8 cellular contexts compared by ENCODE assay signal in the genomic region with DNA sequence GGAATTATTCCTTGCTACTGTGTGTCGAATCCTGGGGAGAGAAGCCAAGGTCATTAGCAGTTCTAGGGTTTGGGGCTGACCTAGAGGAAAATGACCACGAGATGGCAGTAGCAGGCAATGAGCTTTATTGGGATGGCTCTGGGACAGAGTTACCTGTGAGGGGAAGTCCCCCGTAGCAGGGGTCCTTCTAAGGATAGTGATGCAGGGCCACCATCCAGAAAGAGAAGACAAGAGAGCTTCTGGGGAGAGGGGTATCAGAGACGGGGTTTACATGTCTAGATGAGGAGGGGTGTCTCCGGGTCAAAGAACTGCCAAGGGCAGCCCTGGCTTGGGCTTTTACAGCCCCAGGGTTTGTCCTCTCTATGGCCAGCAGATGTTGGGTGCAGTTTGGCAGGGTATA. TPM values are rescaled to one million over a fixed set of nuclear protein-coding genes. Genes with fewer than 3 reads are reported as not detected.
DNase-seq lines count a peak whose midpoint lies in the region; ATAC-seq, FAIRE-seq and TF ChIP-seq lines count a peak whose summit lies in the region.

No MANE protein-coding gene starts in this region.

- no peaks in the 10 kb centered on the region for H3K27me3 ChIP-seq in pancreas

- H3K27ac ChIP-seq in pancreas, result no peak overlapping the region

- H3K9me3 ChIP-seq in pancreas, result no peaks in the 10 kb centered on the region

- no peaks in the 10 kb centered on the region for H3K4me1 ChIP-seq in pancreas

- peak; percentile 35 to 67 (median 61) for TF ChIP-seq CTCF in pancreas (IDR thresholded peaks at IDR 0.05)

- H3K9me3 Mint-ChIP-seq in activated T-cell treated with anti-CD3 and anti-CD28 coated beads, Interleukin-2, amount 50 U/mL, for 4 hours, result no peaks in the 10 kb centered on the region

- no peak for FAIRE-seq in pancreas (lab: Jason Lieb, UNC)

- H3K4me3 Mint-ChIP-seq in activated T-cell treated with anti-CD3 and anti-CD28 coated beads, Interleukin-2, amount 50 U/mL, for 4 hours, result no peak overlapping the region

- H3K36me3 ChIP-seq in pancreas, result no peaks in the 10 kb centered on the region

- no peaks in the 10 kb centered on the region for H3K27me3 Mint-ChIP-seq in activated T-cell treated with anti-CD3 and anti-CD28 coated beads, Interleukin-2, amount 50 U/mL, for 4 hours (ENCODE audit: low read depth)

- no peak overlapping the region for H3K4me3 ChIP-seq in pancreas

- DNase-seq in C1 segment of cervical spinal cord (lab: John Stamatoyannopoulos, UW) (peak in 10 of 14 donors; percentile 8 to 43 (median 22)), HCEC 1CT (peak; percentile 39), NCI-H524 (lab: John Stamatoyannopoulos, UW) (peak; percentile 58 to 78), germinal center (ENCODE audit: low spot score) (peak; percentile 72), pancreas (peak in 3 of 6 donors; percentile 49 to 74 (median 56))
- peak; percentile 31 for DNase-seq in activated T-cell treated with anti-CD3 and anti-CD28 coated beads, Interleukin-2, amount 50 U/mL, for 4 hours

- 19 to 22% methylated on average over 5 of the region's 5 CpGs for WGBS in pancreas, 2 donors

- peaks cover 29% of the 10 kb centered on the region for H3K4me1 Mint-ChIP-seq in activated T-cell treated with anti-CD3 and anti-CD28 coated beads, Interleukin-2, amount 50 U/mL, for 4 hours (ENCODE audit: low read depth)

- ATAC-seq in activated T-cell treated with anti-CD3 and anti-CD28 coated beads, Interleukin-2, amount 50 U/mL, for 4 hours, result peak; percentile 29 to 48
- ATAC-seq in pancreas (peak; percentile 85 to 94 (median 92)), GM21381 (IDR thresholded peaks at IDR 0.05; ENCODE audit: unreplicated experiment) (no peak), HG03039 (IDR thresholded peaks at IDR 0.05; ENCODE audit: unreplicated experiment) (no peak)

- intact Hi-C loops in pancreas (cut with DNase I), result loop anchor here in 2 of 3 donors (2.0 to 5.0 kb wide), 2 partner anchors 58 to 61 kb away; no protein-coding TSS in a partner anchor

- no peaks in the 10 kb centered on the region for H3K36me3 Mint-ChIP-seq in activated T-cell treated with anti-CD3 and anti-CD28 coated beads, Interleukin-2, amount 50 U/mL, for 4 hours (ENCODE audit: insufficient read depth)

RNA-seq across cellular contexts. Expression of a gene that starts 6.4 kb away (rescaled TPM):
- not detected for total RNA-seq in activated T-cell treated with anti-CD3 and anti-CD28 coated beads, Interleukin-2, amount 50 U/mL, for 4 hours
- total RNA-seq in pancreas, result 10 to 100 TPM; 20.7 to 34.4 (median 32.9) TPM
- 10 to 100 TPM; 27.0 to 36.1 TPM for polyA plus RNA-seq in pancreas

RNA-seq across cellular contexts. Expression of a gene that starts 11.6 kb away (rescaled TPM):
- 100 to 1,000 TPM; 261 to 278 (median 263) TPM for total RNA-seq in activated T-cell treated with anti-CD3 and anti-CD28 coated beads, Interleukin-2, amount 50 U/mL, for 4 hours
- total RNA-seq in pancreas, result 10 to 100 TPM; 21.8 to 41.8 (median 30.6) TPM
- polyA plus RNA-seq in pancreas, result 10 to 100 TPM; 73.1 to 93.1 TPM

RNA-seq across cellular contexts. Expression of a gene that starts 17.5 kb away (rescaled TPM):
- not detected for total RNA-seq in activated T-cell treated with anti-CD3 and anti-CD28 coated beads, Interleukin-2, amount 50 U/mL, for 4 hours
- total RNA-seq in pancreas, result under 1 TPM in 4 of 6 donors, not detected in 2; 0.09 to 0.59 (median 0.18) TPM
- polyA plus RNA-seq in pancreas, result under 1 TPM; 0.27 to 0.42 TPM

Comparison
In these comparisons a context has a peak if more than half of its experiments do, and no peak if none do; other contexts are left out.
1. ATAC-seq: peak in activated T-cell treated with anti-CD3 and anti-CD28 coated beads, Interleukin-2, amount 50 U/mL, for 4 hours (2 of 2) and pancreas (4 of 4); none in GM21381 (single experiment) and HG03039 (single experiment).
2. RNA of a gene that starts 6.4 kb away (total RNA-seq): 20.7 to 34.4 TPM in pancreas; not detected in activated T-cell treated with anti-CD3 and anti-CD28 coated beads, Interleukin-2, amount 50 U/mL, for 4 hours; every median in the first group is over 10 times any median in the second.
3. RNA of a gene that starts 11.6 kb away (total RNA-seq): 261 to 278 TPM in activated T-cell treated with anti-CD3 and anti-CD28 coated beads, Interleukin-2, amount 50 U/mL, for 4 hours; 21.8 to 41.8 TPM in pancreas; every median in the first group is over 4 times any median in the second.